2 cellular contexts compared by ENCODE assay signal in genomic region chr17:81846743-81847689, GRCh38.
TF ChIP-seq lines count a peak whose summit lies in the region.

No MANE protein-coding gene starts in this region.

TF ChIP-seq in endothelial cell of umbilical vein, 7 proteins besides CTCF, POLR2A, EP300 and RAD21:
- TF ChIP-seq GATA2 (IDR thresholded peaks at IDR 0.05; ENCODE audit: insufficient read depth, insufficient read length, low read depth, low read length): no peak
- TF ChIP-seq POLR2AphosphoS5 (IDR thresholded peaks at IDR 0.05; ENCODE audit: insufficient read depth, low read depth, low read length): peak; percentile 16

TF ChIP-seq in HepG2, 621 proteins besides CTCF, POLR2A, EP300 and RAD21:
- TF ChIP-seq RBM39 (IDR thresholded peaks at IDR 0.05; ENCODE audit: low read depth, low read length, poor library complexity, severe bottlenecking) (peak; percentile 20), AGO2 (optimal IDR thresholded peaks at IDR 0.05; ENCODE audit: low read depth, low read length) (peak; percentile 89), POLR2AphosphoS5 (IDR thresholded peaks at IDR 0.05; ENCODE audit: low read depth, low read length) (peak; percentile 28; the same call in 1 of the 2 replicates), RBM22 (optimal IDR thresholded peaks at IDR 0.05; ENCODE audit: low read length) (peak; percentile 80), ZNF567 (CRISPR knock-in tag; IDR thresholded peaks at IDR 0.05; ENCODE audit: borderline replicate concordance) (no peak), RBFOX2 (IDR thresholded peaks at IDR 0.05; ENCODE audit: low read depth, low read length) (peak; percentile 60), AHDC1 (CRISPR knock-in tag; IDR thresholded peaks at IDR 0.05; ENCODE audit: borderline replicate concordance) (no peak), HNRNPLL (IDR thresholded peaks at IDR 0.05; ENCODE audit: low read depth, low read length, poor library complexity, severe bottlenecking) (peak; percentile 12), ZC3H4 (CRISPR knock-in tag; IDR thresholded peaks at IDR 0.05; ENCODE audit: borderline replicate concordance) (peak; percentile 52; the same call in 1 of the 2 replicates), ZNF768 (CRISPR knock-in tag; IDR thresholded peaks at IDR 0.05) (peak; percentile 29; the same call in 1 of the 2 replicates)
